Comparison of ENCODE assay signal across 1 cellular context in the genomic region with DNA sequence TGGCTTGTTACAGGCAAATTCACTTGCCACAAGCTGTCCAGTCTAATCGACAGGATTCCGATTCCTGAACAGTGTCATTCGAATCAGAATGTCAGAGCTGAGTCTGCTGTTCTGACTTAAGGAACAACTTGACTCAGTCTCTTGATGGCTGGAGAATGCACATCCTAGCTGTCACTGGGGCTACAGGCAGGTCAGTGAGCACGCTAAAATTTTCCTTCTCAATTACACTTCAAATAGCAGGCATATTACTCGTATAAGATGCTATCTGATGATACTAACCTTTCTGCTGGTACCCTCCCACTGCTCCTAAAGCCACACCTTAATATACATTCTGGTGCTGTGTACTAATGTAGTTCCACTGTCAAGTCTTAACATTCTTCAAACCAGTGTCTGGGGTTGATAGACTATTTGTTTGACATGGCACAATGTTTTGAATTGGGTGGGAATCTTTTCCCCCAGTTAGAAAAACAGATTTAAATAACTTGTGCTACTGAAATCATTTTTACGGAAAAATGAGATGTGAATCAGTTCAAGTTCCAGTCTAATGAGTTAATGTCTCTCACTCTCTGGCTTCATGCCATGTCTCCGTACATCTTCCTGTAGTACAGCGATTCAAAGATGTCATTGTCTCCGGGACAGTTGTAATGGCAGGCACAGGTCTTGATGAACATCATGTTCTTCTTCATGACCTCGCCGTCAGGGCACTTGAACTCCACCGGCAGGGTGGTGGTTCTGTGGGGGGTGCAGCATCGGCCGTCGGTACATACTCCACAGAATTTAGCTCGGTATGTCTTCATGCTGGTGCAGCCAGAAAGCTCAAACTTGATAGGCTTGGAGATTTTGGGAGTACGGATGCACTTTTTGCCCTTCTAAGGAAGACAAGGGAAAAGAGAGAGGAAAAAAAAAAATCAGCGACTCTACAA.
TF ChIP-seq lines count a peak whose summit lies in the region.

No MANE protein-coding gene starts in this region.

TF ChIP-seq in HepG2, 621 proteins besides CTCF, POLR2A, EP300 and RAD21 (continued from another document and continues in another):
- TF ChIP-seq NFKBIZ (CRISPR knock-in tag; IDR thresholded peaks at IDR 0.05) (peak; percentile 44; the same call in 1 of the 2 replicates), NFIB (CRISPR knock-in tag; IDR thresholded peaks at IDR 0.05; ENCODE audit: borderline replicate concordance) (no peak), ZNF383 (CRISPR knock-in tag; IDR thresholded peaks at IDR 0.05; ENCODE audit: borderline replicate concordance) (no peak), ATF2 (CRISPR knock-in tag; IDR thresholded peaks at IDR 0.05) (no peak), SMC3 (IDR thresholded peaks at IDR 0.05; ENCODE audit: low read length) (no peak; the same call in 1 of the 2 replicates), BORCS8-MEF2B (CRISPR knock-in tag; IDR thresholded peaks at IDR 0.05) (0 out of 2 replicates have a peak, but pooled peaks have one; percentile 27), RBFOX2 (IDR thresholded peaks at IDR 0.05; ENCODE audit: low read depth, low read length) (peak; percentile 65), MAFG (CRISPR knock-in tag; IDR thresholded peaks at IDR 0.05) (no peak), KDM5A (IDR thresholded peaks at IDR 0.05; ENCODE audit: borderline replicate concordance, low read length) (peak; percentile 11; the same call in 1 of the 2 replicates), AHR (CRISPR knock-in tag; IDR thresholded peaks at IDR 0.05) (no peak), SALL2 (CRISPR knock-in tag; IDR thresholded peaks at IDR 0.05) (no peak), ZBTB38 (CRISPR knock-in tag; IDR thresholded peaks at IDR 0.05) (peak; percentile 91), NFE2 (CRISPR knock-in tag; IDR thresholded peaks at IDR 0.05) (no peak), ZBTB3 (CRISPR knock-in tag; IDR thresholded peaks at IDR 0.05; ENCODE audit: borderline replicate concordance, low read depth) (no peak), ZNF569 (CRISPR knock-in tag; IDR thresholded peaks at IDR 0.05; ENCODE audit: borderline replicate concordance) (no peak), HMG20B (CRISPR knock-in tag; conservative IDR thresholded peaks at IDR 0.05) (no peak), MXD4 (CRISPR knock-in tag; IDR thresholded peaks at IDR 0.05) (peak; percentile 44), ATAD3A (CRISPR knock-in tag; IDR thresholded peaks at IDR 0.05) (no peak), KDM1A (CRISPR knock-in tag; IDR thresholded peaks at IDR 0.05) (no peak), ZNF17 (CRISPR knock-in tag; IDR thresholded peaks at IDR 0.05) (no peak), SIN3B (IDR thresholded peaks at IDR 0.05; ENCODE audit: low read length) (no peak), ARID3A (IDR thresholded peaks at IDR 0.05; ENCODE audit: low read depth, low read length) (no peak), RBAK (CRISPR knock-in tag; IDR thresholded peaks at IDR 0.05) (no peak), ZNF567 (CRISPR knock-in tag; IDR thresholded peaks at IDR 0.05; ENCODE audit: borderline replicate concordance) (no peak), ZMYM4 (CRISPR knock-in tag; IDR thresholded peaks at IDR 0.05) (no peak), PPARG (CRISPR knock-in tag; conservative IDR thresholded peaks at IDR 0.05) (no peak), ZNF770 (CRISPR knock-in tag; IDR thresholded peaks at IDR 0.05) (no peak), ZNF362 (CRISPR knock-in tag; IDR thresholded peaks at IDR 0.05; ENCODE audit: borderline replicate concordance) (no peak), THYN1 (CRISPR knock-in tag; IDR thresholded peaks at IDR 0.05; ENCODE audit: borderline replicate concordance, low read depth) (no peak), NR2F6 (IDR thresholded peaks at IDR 0.05) (no peak), NR2F6 (CRISPR knock-in tag; IDR thresholded peaks at IDR 0.05) (no peak), NR3C1 (CRISPR knock-in tag; IDR thresholded peaks at IDR 0.05) (no peak), GLI4 (CRISPR knock-in tag; IDR thresholded peaks at IDR 0.05; ENCODE audit: borderline replicate concordance) (0 out of 2 replicates have a peak, but pooled peaks have one; percentile 73)
- TF ChIP-seq, protein P1, sequence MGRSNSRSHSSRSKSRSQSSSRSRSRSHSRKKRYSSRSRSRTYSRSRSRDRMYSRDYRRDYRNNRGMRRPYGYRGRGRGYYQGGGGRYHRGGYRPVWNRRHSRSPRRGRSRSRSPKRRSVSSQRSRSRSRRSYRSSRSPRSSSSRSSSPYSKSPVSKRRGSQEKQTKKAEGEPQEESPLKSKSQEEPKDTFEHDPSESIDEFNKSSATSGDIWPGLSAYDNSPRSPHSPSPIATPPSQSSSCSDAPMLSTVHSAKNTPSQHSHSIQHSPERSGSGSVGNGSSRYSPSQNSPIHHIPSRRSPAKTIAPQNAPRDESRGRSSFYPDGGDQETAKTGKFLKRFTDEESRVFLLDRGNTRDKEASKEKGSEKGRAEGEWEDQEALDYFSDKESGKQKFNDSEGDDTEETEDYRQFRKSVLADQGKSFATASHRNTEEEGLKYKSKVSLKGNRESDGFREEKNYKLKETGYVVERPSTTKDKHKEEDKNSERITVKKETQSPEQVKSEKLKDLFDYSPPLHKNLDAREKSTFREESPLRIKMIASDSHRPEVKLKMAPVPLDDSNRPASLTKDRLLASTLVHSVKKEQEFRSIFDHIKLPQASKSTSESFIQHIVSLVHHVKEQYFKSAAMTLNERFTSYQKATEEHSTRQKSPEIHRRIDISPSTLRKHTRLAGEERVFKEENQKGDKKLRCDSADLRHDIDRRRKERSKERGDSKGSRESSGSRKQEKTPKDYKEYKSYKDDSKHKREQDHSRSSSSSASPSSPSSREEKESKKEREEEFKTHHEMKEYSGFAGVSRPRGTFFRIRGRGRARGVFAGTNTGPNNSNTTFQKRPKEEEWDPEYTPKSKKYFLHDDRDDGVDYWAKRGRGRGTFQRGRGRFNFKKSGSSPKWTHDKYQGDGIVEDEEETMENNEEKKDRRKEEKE (IDR thresholded peaks at IDR 0.05): no peak
- TF ChIP-seq, protein P2, sequence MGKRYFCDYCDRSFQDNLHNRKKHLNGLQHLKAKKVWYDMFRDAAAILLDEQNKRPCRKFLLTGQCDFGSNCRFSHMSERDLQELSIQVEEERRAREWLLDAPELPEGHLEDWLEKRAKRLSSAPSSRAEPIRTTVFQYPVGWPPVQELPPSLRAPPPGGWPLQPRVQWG (CRISPR knock-in tag; IDR thresholded peaks at IDR 0.05; ENCODE audit: borderline replicate concordance, low read depth): no peak
- TF ChIP-seq, protein P3, sequence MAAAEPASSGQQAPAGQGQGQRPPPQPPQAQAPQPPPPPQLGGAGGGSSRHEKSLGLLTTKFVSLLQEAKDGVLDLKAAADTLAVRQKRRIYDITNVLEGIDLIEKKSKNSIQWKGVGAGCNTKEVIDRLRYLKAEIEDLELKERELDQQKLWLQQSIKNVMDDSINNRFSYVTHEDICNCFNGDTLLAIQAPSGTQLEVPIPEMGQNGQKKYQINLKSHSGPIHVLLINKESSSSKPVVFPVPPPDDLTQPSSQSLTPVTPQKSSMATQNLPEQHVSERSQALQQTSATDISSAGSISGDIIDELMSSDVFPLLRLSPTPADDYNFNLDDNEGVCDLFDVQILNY (CRISPR knock-in tag; conservative IDR thresholded peaks at IDR 0.05): no peak
- TF ChIP-seq, protein P4, sequence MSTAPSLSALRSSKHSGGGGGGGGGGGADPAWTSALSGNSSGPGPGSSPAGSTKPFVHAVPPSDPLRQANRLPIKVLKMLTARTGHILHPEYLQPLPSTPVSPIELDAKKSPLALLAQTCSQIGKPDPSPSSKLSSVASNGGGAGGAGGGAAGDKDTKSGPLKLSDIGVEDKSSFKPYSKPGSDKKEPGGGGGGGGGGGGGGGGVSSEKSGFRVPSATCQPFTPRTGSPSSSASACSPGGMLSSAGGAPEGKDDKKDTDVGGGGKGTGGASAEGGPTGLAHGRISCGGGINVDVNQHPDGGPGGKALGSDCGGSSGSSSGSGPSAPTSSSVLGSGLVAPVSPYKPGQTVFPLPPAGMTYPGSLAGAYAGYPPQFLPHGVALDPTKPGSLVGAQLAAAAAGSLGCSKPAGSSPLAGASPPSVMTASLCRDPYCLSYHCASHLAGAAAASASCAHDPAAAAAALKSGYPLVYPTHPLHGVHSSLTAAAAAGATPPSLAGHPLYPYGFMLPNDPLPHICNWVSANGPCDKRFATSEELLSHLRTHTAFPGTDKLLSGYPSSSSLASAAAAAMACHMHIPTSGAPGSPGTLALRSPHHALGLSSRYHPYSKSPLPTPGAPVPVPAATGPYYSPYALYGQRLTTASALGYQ (CRISPR knock-in tag; IDR thresholded peaks at IDR 0.05): no peak
- TF ChIP-seq, protein P5, sequence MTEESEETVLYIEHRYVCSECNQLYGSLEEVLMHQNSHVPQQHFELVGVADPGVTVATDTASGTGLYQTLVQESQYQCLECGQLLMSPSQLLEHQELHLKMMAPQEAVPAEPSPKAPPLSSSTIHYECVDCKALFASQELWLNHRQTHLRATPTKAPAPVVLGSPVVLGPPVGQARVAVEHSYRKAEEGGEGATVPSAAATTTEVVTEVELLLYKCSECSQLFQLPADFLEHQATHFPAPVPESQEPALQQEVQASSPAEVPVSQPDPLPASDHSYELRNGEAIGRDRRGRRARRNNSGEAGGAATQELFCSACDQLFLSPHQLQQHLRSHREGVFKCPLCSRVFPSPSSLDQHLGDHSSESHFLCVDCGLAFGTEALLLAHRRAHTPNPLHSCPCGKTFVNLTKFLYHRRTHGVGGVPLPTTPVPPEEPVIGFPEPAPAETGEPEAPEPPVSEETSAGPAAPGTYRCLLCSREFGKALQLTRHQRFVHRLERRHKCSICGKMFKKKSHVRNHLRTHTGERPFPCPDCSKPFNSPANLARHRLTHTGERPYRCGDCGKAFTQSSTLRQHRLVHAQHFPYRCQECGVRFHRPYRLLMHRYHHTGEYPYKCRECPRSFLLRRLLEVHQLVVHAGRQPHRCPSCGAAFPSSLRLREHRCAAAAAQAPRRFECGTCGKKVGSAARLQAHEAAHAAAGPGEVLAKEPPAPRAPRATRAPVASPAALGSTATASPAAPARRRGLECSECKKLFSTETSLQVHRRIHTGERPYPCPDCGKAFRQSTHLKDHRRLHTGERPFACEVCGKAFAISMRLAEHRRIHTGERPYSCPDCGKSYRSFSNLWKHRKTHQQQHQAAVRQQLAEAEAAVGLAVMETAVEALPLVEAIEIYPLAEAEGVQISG (CRISPR knock-in tag; IDR thresholded peaks at IDR 0.05): no peak
- TF ChIP-seq, protein P6, sequence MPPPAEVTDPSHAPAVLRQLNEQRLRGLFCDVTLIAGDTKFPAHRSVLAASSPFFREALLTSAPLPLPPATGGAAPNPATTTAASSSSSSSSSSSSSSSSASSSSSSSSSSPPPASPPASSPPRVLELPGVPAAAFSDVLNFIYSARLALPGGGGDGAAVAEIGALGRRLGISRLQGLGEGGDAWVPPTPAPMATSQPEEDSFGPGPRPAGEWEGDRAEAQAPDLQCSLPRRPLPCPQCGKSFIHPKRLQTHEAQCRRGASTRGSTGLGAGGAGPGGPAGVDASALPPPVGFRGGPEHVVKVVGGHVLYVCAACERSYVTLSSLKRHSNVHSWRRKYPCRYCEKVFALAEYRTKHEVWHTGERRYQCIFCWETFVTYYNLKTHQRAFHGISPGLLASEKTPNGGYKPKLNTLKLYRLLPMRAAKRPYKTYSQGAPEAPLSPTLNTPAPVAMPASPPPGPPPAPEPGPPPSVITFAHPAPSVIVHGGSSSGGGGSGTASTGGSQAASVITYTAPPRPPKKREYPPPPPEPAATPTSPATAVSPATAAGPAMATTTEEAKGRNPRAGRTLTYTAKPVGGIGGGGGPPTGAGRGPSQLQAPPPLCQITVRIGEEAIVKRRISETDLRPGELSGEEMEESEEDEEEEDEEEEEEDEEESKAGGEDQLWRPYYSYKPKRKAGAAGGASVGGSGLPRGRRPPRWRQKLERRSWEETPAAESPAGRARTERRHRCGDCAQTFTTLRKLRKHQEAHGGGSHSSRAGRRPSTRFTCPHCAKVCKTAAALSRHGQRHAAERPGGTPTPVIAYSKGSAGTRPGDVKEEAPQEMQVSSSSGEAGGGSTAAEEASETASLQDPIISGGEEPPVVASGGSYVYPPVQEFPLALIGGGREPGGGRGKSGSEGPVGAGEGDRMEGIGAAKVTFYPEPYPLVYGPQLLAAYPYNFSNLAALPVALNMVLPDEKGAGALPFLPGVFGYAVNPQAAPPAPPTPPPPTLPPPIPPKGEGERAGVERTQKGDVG (CRISPR knock-in tag; IDR thresholded peaks at IDR 0.05; ENCODE audit: borderline replicate concordance): no peak
